Comparison of ENCODE assay signal across 24 cellular contexts in the genomic region with DNA sequence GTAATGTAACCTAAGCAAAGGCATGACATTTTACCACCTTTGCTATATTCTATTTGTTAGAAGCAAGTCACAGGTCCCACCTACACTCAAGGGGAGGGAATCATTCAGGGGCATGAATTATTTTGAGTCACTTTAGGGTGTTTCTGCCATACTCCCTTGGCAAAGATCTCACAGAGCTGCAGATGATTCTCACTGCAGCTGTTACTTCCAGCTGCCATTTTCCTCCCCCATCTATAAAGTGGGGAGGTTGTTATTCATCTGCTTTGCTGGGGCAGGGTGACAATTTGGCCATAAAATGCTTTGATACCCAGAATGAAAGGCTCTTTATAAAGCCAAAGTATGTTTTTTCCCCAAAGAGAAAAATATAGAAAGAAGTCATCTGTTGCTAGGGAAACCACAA.
DNase-seq lines count a peak whose midpoint lies in the region.
"Had no signal": no experiment of that assay in that cellular context is flagged by ENCODE, and none has a peak within 500 bp of the region (broad histone marks: within the 10 kb centered on the region; RNA-seq: fewer than 3 reads in every experiment).

No MANE protein-coding gene starts in this region.

- H3K27ac ChIP-seq in cingulate gyrus (ENCODE audit: low read depth, low read length): peak overlapping the region; percentile 1
- H3K27ac ChIP-seq: BLaER1 had no signal

- DNase-seq in foreskin melanocyte: peak; percentile 20
- DNase-seq in myocyte (ENCODE audit: low read depth): peak; percentile 26
- peak; percentile 24 for DNase-seq in superior temporal gyrus (ENCODE audit: extremely low spot score)
- no peak for DNase-seq in epidermal melanocyte (ENCODE audit: insufficient read length, low spot score)
- no peak for DNase-seq in SKM-1 (lab: John Stamatoyannopoulos, UW; ENCODE audit: unreplicated experiment)
- no peak for DNase-seq in activated T-cell treated with anti-CD3 and anti-CD28 coated beads for 4 hours
- no peak for DNase-seq in effector CD8-positive, alpha-beta T cell (lab: John Stamatoyannopoulos, UW)
- DNase-seq: 8988T; ACHN; BE2C; C1 segment of cervical spinal cord; CD4-positive, alpha-beta memory T cell; CD4-positive, CD25-positive, alpha-beta regulatory T cell; CD8-positive, alpha-beta memory T cell; COR-L47; DMS 273 treated with DMSO at 0.1 percent for 48 hours; DMS153; DMS53; DMS79; DND-41; EL; GDM1 had no signal

Comparison
In these comparisons a context has a peak if more than half of its experiments do, and no peak if none do; other contexts are left out.
1. DNase-seq: peak in foreskin melanocyte (single experiment), myocyte (single experiment) and superior temporal gyrus (single experiment); none in epidermal melanocyte (single experiment), SKM-1 (single experiment), activated T-cell treated with anti-CD3 and anti-CD28 coated beads for 4 hours (single experiment) and effector CD8-positive, alpha-beta T cell (single experiment).